ENCODE assay signal across 23 cellular contexts in genomic region chr1:246820666-246821065, GRCh38.
"Had no signal": no experiment of that assay in that cellular context is flagged by ENCODE, and none has a peak within 500 bp of the region (broad histone marks: within the 10 kb centered on the region; RNA-seq: fewer than 3 reads in every experiment).

No MANE protein-coding gene starts in this region.

- H3K9me3 ChIP-seq: adrenal gland, breast epithelium, MG63, Peyer's patch had no signal

- H3K36me3 ChIP-seq: adrenal gland, breast epithelium, MG63, Peyer's patch had no signal

- H3K27ac Mint-ChIP-seq: activated CD8-positive, alpha-beta T cell treated with anti-CD3 and anti-CD28 coated beads for 36 hours; activated naive CD8-positive, alpha-beta T cell treated with anti-CD3 and anti-CD28 coated beads, Interleukin-2, amount 10 ng/mL, durations not matched to agents 7 days and 5 days; activated T-cell treated with anti-CD3 and anti-CD28 coated beads, Interleukin-2, amount 50 U/mL, for 72 hours; T-helper 1 cell treated with Interleukin-12 subunit alpha and Interleukin-12 subunit beta and Interleukin-4 antibody, amounts not matched to agents 30 μg/mL and 1 μg/mL, for 36 hours had no signal

- H3K4me3 Mint-ChIP-seq: activated CD8-positive, alpha-beta T cell treated with anti-CD3 and anti-CD28 coated beads for 36 hours; activated naive CD8-positive, alpha-beta T cell treated with anti-CD3 and anti-CD28 coated beads, Interleukin-2, amount 10 ng/mL, durations not matched to agents 7 days and 5 days; activated T-cell treated with anti-CD3 and anti-CD28 coated beads, Interleukin-2, amount 50 U/mL, for 72 hours; T-helper 1 cell treated with Interleukin-12 subunit alpha and Interleukin-12 subunit beta and Interleukin-4 antibody, amounts not matched to agents 30 μg/mL and 1 μg/mL, for 36 hours had no signal

- H3K27me3 ChIP-seq: adrenal gland, MG63, Peyer's patch had no signal

- H3K9ac ChIP-seq: KMS-11 had no signal

- H3K4me3 ChIP-seq: adrenal gland, breast epithelium, MG63, Peyer's patch had no signal

- H3K27ac ChIP-seq: adrenal gland, breast epithelium, KMS-11, Peyer's patch, RWPE1 had no signal

- DNase-seq: activated CD4-positive, alpha-beta T cell treated with anti-CD3 and anti-CD28 coated beads for 4 hours; activated CD8-positive, alpha-beta memory T cell treated with anti-CD3 and anti-CD28 coated beads, Interleukin-2, amount 50 U/mL, for 4 hours; activated naive CD4-positive, alpha-beta T cell treated with anti-CD3 and anti-CD28 coated beads, Interleukin-2, amount 50 U/mL, for 16 hours; activated naive CD8-positive, alpha-beta T cell treated with anti-CD3 and anti-CD28 coated beads, Interleukin-2, amount 10 ng/mL, durations not matched to agents 7 days and 5 days; activated T-cell treated with anti-CD3 and anti-CD28 coated beads, Interleukin-2, amount 50 U/mL, for 72 hours; anterior cingulate cortex; MG63; NCI-H1105; NCI-H1436; NCI-H1694 treated with DMSO at 0.1 percent for 48 hours; NCI-H2029 treated with DMSO at 0.1 percent for 48 hours; NCI-H510A treated with DMSO at 0.1 percent for 48 hours; NCI-H69; NK-92 treated with Interleukin-12 subunit alpha and Interleukin-12 subunit beta, amount 100 ng/mL, for 24 hours; Peyer's patch; SHP77 treated with DMSO at 0.1 percent for 48 hours had no signal

- H3K9me3 Mint-ChIP-seq: T-helper 1 cell treated with Interleukin-12 subunit alpha and Interleukin-12 subunit beta and Interleukin-4 antibody, amounts not matched to agents 30 μg/mL and 1 μg/mL, for 36 hours had no signal

- ATAC-seq: activated CD4-positive, CD25-positive, alpha-beta regulatory T cell treated with anti-CD3 and anti-CD28 coated beads, Interleukin-2, amount 50 U/mL, for 24 hours; activated T-cell treated with anti-CD3 and anti-CD28 coated beads, Interleukin-2, amount 50 U/mL, for 72 hours had no signal

- H3K4me1 ChIP-seq: adrenal gland, breast epithelium, Peyer's patch had no signal

- H3K4me2 ChIP-seq: KMS-11 had no signal
